In genomic region chr12:111361717-111362576, GRCh38 we compare ENCODE assay signal across 15 cellular contexts. TPM values are rescaled to one million over a fixed set of nuclear protein-coding genes. Genes with fewer than 3 reads are reported as not detected.
DNase-seq lines count a peak whose midpoint lies in the region; ATAC-seq and TF ChIP-seq lines count a peak whose summit lies in the region.
"Had no signal": no experiment of that assay in that cellular context is flagged by ENCODE, and none has a peak within 500 bp of the region (broad histone marks: within the 10 kb centered on the region; RNA-seq: fewer than 3 reads in every experiment).

No MANE protein-coding gene starts in this region.

- 53% methylated on average over 18 of the region's 18 CpGs for WGBS in right cardiac atrium
- WGBS in aorta, 2 donors: 75 to 79% methylated on average over 18 of the region's 18 CpGs

- DNase-seq in Right ventricle myocardium inferior (ENCODE audit: missing footprints) (peak; percentile 69), right atrium auricular region (ENCODE audit: low spot score) (no peak), right cardiac atrium (peak in 1 of 3 donors; percentile 61), osteoblast (ENCODE audit: insufficient read length, low spot score, missing footprints) (peak; percentile 64), aorta (no peak), endothelial cell (ENCODE audit: low spot score) (no peak), cerebellar nuclear complex (lab: John Stamatoyannopoulos, UW) (no peak), GOT3 (lab: John Stamatoyannopoulos, UW) (no peak)
- DNase-seq: 8988T; activated CD4-positive, alpha-beta T cell treated with anti-CD3 and anti-CD28 coated beads for 4 hours; CD4-positive, alpha-beta T cell; naive thymus-derived CD8-positive, alpha-beta T cell; NCI-H82; SHP77 treated with DMSO at 0.1 percent for 48 hours; stimulated activated naive CD4-positive, alpha-beta T cell treated with Interleukin-2 at 50 U/mL for 16 hours had no signal

- H3K4me1 ChIP-seq in right atrium auricular region (peaks cover 0 to 29% of the 10 kb centered on the region in 2 donors), right cardiac atrium (ENCODE audit: control insufficient read depth, insufficient read depth, low read length) (no peaks in the 10 kb centered on the region), osteoblast (ENCODE audit: insufficient read depth, low read length) (no peaks in the 10 kb centered on the region), aorta (ENCODE audit: control insufficient read depth in 1 of 2, insufficient read depth in 2 of 2, low read length in 2 of 2) (no peaks in the 10 kb centered on the region)

- H3K9me3 Mint-ChIP-seq in endothelial cell (ENCODE audit: unreplicated experiment): no peaks in the 10 kb centered on the region
- H3K9me3 Mint-ChIP-seq: CD4-positive, alpha-beta T cell; naive thymus-derived CD8-positive, alpha-beta T cell had no signal

- H3K4me2 ChIP-seq in osteoblast (ENCODE audit: insufficient read depth, low read length): no peak overlapping the region

- H2AFZ ChIP-seq in osteoblast (ENCODE audit: low read length): no peak overlapping the region

- H3K27ac ChIP-seq in right atrium auricular region (no peak overlapping the region), right cardiac atrium (ENCODE audit: low read length) (no peak overlapping the region), osteoblast (ENCODE audit: low read depth, low read length) (no peak overlapping the region), aorta (ENCODE audit: low read depth in 1 of 2, low read length in 2 of 2) (no peak overlapping the region)

- H3K36me3 Mint-ChIP-seq in endothelial cell (ENCODE audit: low read depth, unreplicated experiment): peaks cover 22% of the 10 kb centered on the region
- H3K36me3 Mint-ChIP-seq: naive thymus-derived CD8-positive, alpha-beta T cell had no signal

- no peaks in the 10 kb centered on the region for H4K20me1 ChIP-seq in osteoblast (ENCODE audit: insufficient read depth, low read length)

- H3K4me3 ChIP-seq in right atrium auricular region (no peak overlapping the region), right cardiac atrium (ENCODE audit: low read length) (no peak overlapping the region), osteoblast (ENCODE audit: insufficient read depth, low read length) (no peak overlapping the region), aorta (ENCODE audit: low read length in 2 of 2) (no peak overlapping the region)

- H3K9me3 ChIP-seq in right atrium auricular region (no peaks in the 10 kb centered on the region), right cardiac atrium (ENCODE audit: control insufficient read depth, low read length) (no peaks in the 10 kb centered on the region), osteoblast (ENCODE audit: low read depth, low read length) (no peaks in the 10 kb centered on the region), aorta (ENCODE audit: control insufficient read depth, low read length) (no peaks in the 10 kb centered on the region)

- H3K4me1 Mint-ChIP-seq in endothelial cell (ENCODE audit: unreplicated experiment): peaks cover 4% of the 10 kb centered on the region

- intact Hi-C loops in Right ventricle myocardium inferior (cut with DNase I): loop anchor here (5.0 kb wide), 1 partner anchor 430 kb away; no protein-coding TSS in a partner anchor
- intact Hi-C loops in right cardiac atrium (cut with DNase I): no loop called here
- intact Hi-C loops in aorta (cut with DNase I): no loop called here

- peak; percentile 17 for ATAC-seq in Right ventricle myocardium inferior
- peak; percentile 33 to 42 for ATAC-seq in right cardiac atrium
- peak; percentile 16 for ATAC-seq in aorta (ENCODE audit: low FRiP score)
- ATAC-seq: naive thymus-derived CD8-positive, alpha-beta T cell had no signal

- no peaks in the 10 kb centered on the region for H3K79me2 ChIP-seq in osteoblast (ENCODE audit: insufficient read depth, low read length)

- no peak overlapping the region for H3K4me3 Mint-ChIP-seq in endothelial cell (ENCODE audit: unreplicated experiment)
- H3K4me3 Mint-ChIP-seq: CD4-positive, alpha-beta T cell had no signal

- H3K27me3 ChIP-seq in right atrium auricular region (no peaks in the 10 kb centered on the region), right cardiac atrium (ENCODE audit: control insufficient read depth, insufficient read depth) (no peaks in the 10 kb centered on the region), osteoblast (ENCODE audit: insufficient read depth, low read length) (no peaks in the 10 kb centered on the region), aorta (ENCODE audit: control insufficient read depth in 1 of 2, insufficient read depth in 2 of 2, low read length in 1 of 2) (no peaks in the 10 kb centered on the region)

- no peak overlapping the region for H3K27ac Mint-ChIP-seq in endothelial cell (ENCODE audit: unreplicated experiment)
- H3K27ac Mint-ChIP-seq: CD4-positive, alpha-beta T cell had no signal

- H3K36me3 ChIP-seq in right atrium auricular region (peaks cover 4% of the 10 kb centered on the region), osteoblast (ENCODE audit: insufficient read depth, low read length) (no peaks in the 10 kb centered on the region), aorta (ENCODE audit: control insufficient read depth in 1 of 2, insufficient read depth in 2 of 2, low read length in 1 of 2) (no peaks in the 10 kb centered on the region)

- H3K27me3 Mint-ChIP-seq in endothelial cell (ENCODE audit: unreplicated experiment): peaks cover 9% of the 10 kb centered on the region

- TF ChIP-seq CTCF in right atrium auricular region (IDR thresholded peaks at IDR 0.05) (no peak), osteoblast (IDR thresholded peaks at IDR 0.05; ENCODE audit: extremely low read depth, low read depth, low read length) (no peak), endothelial cell (IDR thresholded peaks at IDR 0.05; ENCODE audit: unreplicated experiment) (no peak)

RNA-seq across cellular contexts. Expression of gene PHETA1, which starts 6.9 kb away (rescaled TPM):
- total RNA-seq in Right ventricle myocardium inferior (37.4 TPM), right atrium auricular region (10 to 100 TPM; 11.5 to 13.4 TPM), right cardiac atrium (10 to 100 TPM in 1 of 4 donors, 1 to 10 TPM in 3; 8.0 to 11.6 (median 8.8) TPM), osteoblast (8.3 and 9.1 TPM in 2 replicates), aorta (10 to 100 TPM in 1 of 2 donors, 1 to 10 TPM in 1; 9.3 to 13.5 TPM), endothelial cell (ENCODE audit: unreplicated experiment) (14.8 TPM)
- polyA plus RNA-seq in right cardiac atrium (9.1 TPM), aorta (10 to 100 TPM in 1 of 2 donors, 1 to 10 TPM in 1; 6.9 to 12.9 TPM)

RNA-seq across cellular contexts. Expression of gene SH2B3, which starts 43.8 kb away (rescaled TPM):
- total RNA-seq in Right ventricle myocardium inferior: 43.7 TPM
- total RNA-seq in right atrium auricular region: 10 to 100 TPM; 42.6 to 47.4 TPM
- 10 to 100 TPM; 24.9 to 31.2 (median 29.2) TPM for total RNA-seq in right cardiac atrium
- 10.3 TPM for polyA plus RNA-seq in right cardiac atrium
- total RNA-seq in osteoblast: 32.4 and 51.4 TPM in 2 replicates
- 10 to 100 TPM; 34.4 to 45.5 TPM for total RNA-seq in aorta
- 10 to 100 TPM; 11.4 to 12.6 TPM for polyA plus RNA-seq in aorta
- total RNA-seq in endothelial cell (ENCODE audit: unreplicated experiment): 93.7 TPM

Comparison
In these comparisons a context has a peak if more than half of its experiments do, and no peak if none do; other contexts are left out.
1. DNase-seq: peak in Right ventricle myocardium inferior (single experiment) and osteoblast (single experiment); none in right atrium auricular region (single experiment), aorta (0 of 2), endothelial cell (single experiment), cerebellar nuclear complex (0 of 2) and GOT3 (single experiment).
2. Peak in every context shown above with its lines, with median percentiles within 50 percentile points of each other: ATAC-seq.